In the genomic region with DNA sequence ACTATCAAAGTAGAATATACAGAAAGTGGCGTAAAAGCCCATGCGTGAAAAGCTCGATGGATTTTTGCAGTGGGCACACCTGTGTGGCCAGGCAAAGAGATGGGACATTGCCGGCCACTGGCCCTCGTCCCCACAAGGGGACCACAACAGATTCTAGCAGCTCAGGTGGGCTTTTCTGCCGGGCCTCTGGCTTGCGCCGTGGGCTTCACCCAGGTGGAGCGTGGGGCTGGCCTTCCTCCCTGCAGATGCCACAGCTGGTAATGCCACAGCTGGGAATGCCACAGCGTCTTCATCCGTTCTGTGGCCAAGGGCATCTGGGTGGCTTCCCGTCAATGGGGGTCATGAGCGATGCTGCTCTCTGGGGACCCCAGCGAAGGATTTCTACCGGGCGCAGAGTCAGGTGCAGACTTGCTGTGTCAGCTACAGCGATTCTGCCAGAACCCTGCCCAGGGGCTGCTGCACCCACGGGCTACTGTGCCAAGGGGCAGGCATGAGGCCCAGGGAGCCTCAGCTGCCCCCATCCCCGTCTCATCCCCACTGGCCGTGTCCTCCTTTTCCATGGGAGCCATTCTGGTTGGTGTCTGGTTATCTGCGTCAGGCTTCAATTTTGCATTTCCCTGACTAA, we compare ENCODE assay signal across 25 cellular contexts. TPM values are rescaled to one million over a fixed set of nuclear protein-coding genes. Genes with fewer than 3 reads are reported as not detected.
DNase-seq lines count a peak whose midpoint lies in the region; ATAC-seq and TF ChIP-seq lines count a peak whose summit lies in the region.
"Had no signal": no experiment of that assay in that cellular context is flagged by ENCODE, and none has a peak within 500 bp of the region (broad histone marks: within the 10 kb centered on the region; RNA-seq: fewer than 3 reads in every experiment).

No MANE protein-coding gene starts in this region.

- peak overlapping the region in 1 of 11 experiments; percentile 0; a peak in 1 of 22 replicates for H3K9ac ChIP-seq in BLaER1 treated with 17β-estradiol and CSF1 and Interleukin-3, amounts not matched to agents 10 nM and 100 nM
- H3K9ac ChIP-seq: KMS-11 had no signal

- H3K4me1 ChIP-seq in BLaER1 treated with 17β-estradiol and CSF1 and Interleukin-3, amounts not matched to agents 10 nM and 100 nM: peaks cover 0 to 47% (median 32%) of the 10 kb centered on the region in 10 experiments; a peak in 13 of 20 replicates
- H3K4me1 ChIP-seq: SJCRH30 had no signal

- DNase-seq in coronary artery (ENCODE audit: low spot score) (peak; percentile 64), mesenteric fat pad (ENCODE audit: low spot score) (peak; percentile 88), type B pancreatic cell (ENCODE audit: extremely low spot score, unreplicated experiment) (peak; percentile 62), A172 (ENCODE audit: low spot score) (no peak)
- DNase-seq in activated T-cell treated with anti-CD3 and anti-CD28 coated beads, Interleukin-2, amount 50 U/mL, for 4 hours: no peak
- DNase-seq: C1 segment of cervical spinal cord; CD8-positive, alpha-beta memory T cell; DMS53; GDM1; IMR-90; NCI-H1105 treated with DMSO at 0.1 percent for 48 hours; NCI-H1694; NCI-H2081; NCI-H2171 treated with DMSO at 0.1 percent for 48 hours; NCI-H524 treated with DMSO at 0.1 percent for 48 hours; NCI-H82; SJCRH30 had no signal

- no peak overlapping the region for H3K27ac ChIP-seq in BLaER1 treated with 17β-estradiol and CSF1 and Interleukin-3, amounts not matched to agents 10 nM and 100 nM
- no peak overlapping the region for H3K27ac ChIP-seq in coronary artery
- H3K27ac ChIP-seq: KMS-11, Peyer's patch, SJCRH30 had no signal

- no peak for ATAC-seq in activated T-cell treated with anti-CD3 and anti-CD28 coated beads, Interleukin-2, amount 50 U/mL, for 4 hours
- no peak for ATAC-seq in HG03159 (IDR thresholded peaks at IDR 0.05; ENCODE audit: unreplicated experiment)
- ATAC-seq: GM23338, HCT116 had no signal

- TF ChIP-seq CTCF in coronary artery (IDR thresholded peaks at IDR 0.05): no peak
- TF ChIP-seq CTCF in type B pancreatic cell (conservative IDR thresholded peaks at IDR 0.05): no peak

- peaks cover 0 to 20% (median 0%) of the 10 kb centered on the region in 11 experiments; a peak in 4 of 22 replicates for H3K27me3 ChIP-seq in BLaER1 treated with 17β-estradiol and CSF1 and Interleukin-3, amounts not matched to agents 10 nM and 100 nM
- H3K27me3 ChIP-seq: Peyer's patch, SJCRH30 had no signal

- peaks cover 3% of the 10 kb centered on the region for H3K4me1 Mint-ChIP-seq in type B pancreatic cell (ENCODE audit: unreplicated experiment)
- no peaks in the 10 kb centered on the region for H3K4me1 Mint-ChIP-seq in activated T-cell treated with anti-CD3 and anti-CD28 coated beads, Interleukin-2, amount 50 U/mL, for 4 hours (ENCODE audit: low read depth)
- H3K4me1 Mint-ChIP-seq: GM23338 had no signal

- peaks cover 7% of the 10 kb centered on the region for H3K9me3 Mint-ChIP-seq in type B pancreatic cell
- peaks cover 15% of the 10 kb centered on the region for H3K9me3 Mint-ChIP-seq in activated T-cell treated with anti-CD3 and anti-CD28 coated beads, Interleukin-2, amount 50 U/mL, for 4 hours

- no peak overlapping the region for H3K4me3 ChIP-seq in BLaER1 treated with 17β-estradiol and CSF1 and Interleukin-3, amounts not matched to agents 10 nM and 100 nM
- no peak overlapping the region for H3K4me3 ChIP-seq in coronary artery
- H3K4me3 ChIP-seq: GM23338, Peyer's patch, SJCRH30 had no signal

- no peak overlapping the region for H3K4me3 Mint-ChIP-seq in type B pancreatic cell
- no peak overlapping the region for H3K4me3 Mint-ChIP-seq in activated T-cell treated with anti-CD3 and anti-CD28 coated beads, Interleukin-2, amount 50 U/mL, for 4 hours
- H3K4me3 Mint-ChIP-seq: CD8-positive, alpha-beta memory T cell; GM23338 had no signal

- H3K36me3 Mint-ChIP-seq in type B pancreatic cell: peaks cover 5% of the 10 kb centered on the region
- peaks cover 3% of the 10 kb centered on the region for H3K36me3 Mint-ChIP-seq in activated T-cell treated with anti-CD3 and anti-CD28 coated beads, Interleukin-2, amount 50 U/mL, for 4 hours (ENCODE audit: insufficient read depth)

- peaks cover 0 to 3% (median 0%) of the 10 kb centered on the region in 11 experiments; a peak in 2 of 22 replicates for H4K20me1 ChIP-seq in BLaER1 treated with 17β-estradiol and CSF1 and Interleukin-3, amounts not matched to agents 10 nM and 100 nM

- H3K27ac Mint-ChIP-seq in type B pancreatic cell: no peak overlapping the region
- H3K27ac Mint-ChIP-seq: CD8-positive, alpha-beta memory T cell; GM23338 had no signal

- peak overlapping the region in 7 of 11 experiments; percentile 35 to 66 (median 46); a peak in 11 of 22 replicates for H3K4me2 ChIP-seq in BLaER1 treated with 17β-estradiol and CSF1 and Interleukin-3, amounts not matched to agents 10 nM and 100 nM
- H3K4me2 ChIP-seq: GM23338, KMS-11 had no signal

- peaks cover 33% of the 10 kb centered on the region for H3K27me3 Mint-ChIP-seq in type B pancreatic cell
- H3K27me3 Mint-ChIP-seq in activated T-cell treated with anti-CD3 and anti-CD28 coated beads, Interleukin-2, amount 50 U/mL, for 4 hours (ENCODE audit: low read depth): peaks cover 8% of the 10 kb centered on the region

- peaks cover 19 to 24% (median 22%) of the 10 kb centered on the region in 11 experiments for H3K9me3 ChIP-seq in BLaER1 treated with 17β-estradiol and CSF1 and Interleukin-3, amounts not matched to agents 10 nM and 100 nM (replicated peaks in 1 of 11)

- no peaks in the 10 kb centered on the region for H3K36me3 ChIP-seq in BLaER1 treated with 17β-estradiol and CSF1 and Interleukin-3, amounts not matched to agents 10 nM and 100 nM
- H3K36me3 ChIP-seq: Peyer's patch, SJCRH30 had no signal

RNA-seq across cellular contexts. Expression of a gene that starts 52.5 kb away (rescaled TPM):
- total RNA-seq in mesenteric fat pad (not detected), type B pancreatic cell (ENCODE audit: low replicate concordance) (0.14 and 0.26 TPM in 2 replicates)
- total RNA-seq in activated T-cell treated with anti-CD3 and anti-CD28 coated beads, Interleukin-2, amount 50 U/mL, for 4 hours: not detected
- total RNA-seq in A172 (2014; rRNA removed; shearing (Covaris generic)): not detected in 2 replicates
- total RNA-seq: A673; CD8-positive, alpha-beta memory T cell; IMR-90; OCI-LY7; Peyer's patch; SJCRH30 had no signal

Comparison
In these comparisons a context has a peak if more than half of its experiments do, and no peak if none do; other contexts are left out.
1. DNase-seq: peak in coronary artery (single experiment), mesenteric fat pad (single experiment) and type B pancreatic cell (single experiment); none in activated T-cell treated with anti-CD3 and anti-CD28 coated beads, Interleukin-2, amount 50 U/mL, for 4 hours (single experiment) and A172 (single experiment).